Comparison of ENCODE assay signal across 15 cellular contexts in genomic region chr3:96970211-96970610, GRCh38.
"Had no signal": no experiment of that assay in that cellular context is flagged by ENCODE, and none has a peak within 500 bp of the region (broad histone marks: within the 10 kb centered on the region; RNA-seq: fewer than 3 reads in every experiment).

No MANE protein-coding gene starts in this region.

- DNase-seq: activated CD4-positive, alpha-beta T cell treated with anti-CD3 and anti-CD28 coated beads, Interleukin-2, amount 50 U/mL, for 4 hours; activated CD4-positive, CD25-positive, alpha-beta regulatory T cell treated with anti-CD3 and anti-CD28 coated beads, Interleukin-2, amount 50 U/mL, for 72 hours; activated naive CD4-positive, alpha-beta T cell treated with anti-CD3 and anti-CD28 coated beads, Interleukin-2, amount 50 U/mL, for 16 hours; activated T-cell treated with anti-CD3 and anti-CD28 coated beads, Interleukin-2, amount 50 U/mL, for 1 hour; adrenal gland; effector memory CD4-positive, alpha-beta T cell; foreskin melanocyte; heart right ventricle; left cardiac atrium; lower lobe of right lung; stimulated activated CD4-positive, alpha-beta T cell treated with anti-CD3 and anti-CD28 coated beads, Interleukin-4, amount 100 ng/mL, for 1 hour; stimulated activated naive CD8-positive, alpha-beta T cell treated with anti-CD3 and anti-CD28 coated beads, Interleukin-15, amount 100 ng/mL, for 72 hours; T-helper 9 cell; testis had no signal

- H3K9me3 ChIP-seq: heart right ventricle, lower lobe of right lung, testis had no signal

- H3K4me1 ChIP-seq: adrenal gland, heart right ventricle, lower lobe of right lung, testis had no signal

- H3K27me3 ChIP-seq: adrenal gland, heart right ventricle, testis had no signal

- H3K36me3 ChIP-seq: adrenal gland, heart right ventricle, lower lobe of right lung had no signal

- ATAC-seq: heart right ventricle; left cardiac atrium; lower lobe of right lung; natural killer cell treated with Interleukin-12 subunit alpha and Interleukin-12 subunit beta and Interleukin-15 and Interleukin-18, amount 100 ng/mL, for 72 hours; stimulated activated naive CD8-positive, alpha-beta T cell treated with anti-CD3 and anti-CD28 coated beads, Interleukin-15, amount 100 ng/mL, for 72 hours had no signal

- H3K4me3 ChIP-seq: adrenal gland, heart right ventricle, lower lobe of right lung, testis had no signal

- H3K27ac ChIP-seq: adrenal gland, heart right ventricle, lower lobe of right lung, testis had no signal
